12 cellular contexts compared by ENCODE assay signal in genomic region chr3:10017636-10018292, GRCh38. TPM values are rescaled to one million over a fixed set of nuclear protein-coding genes. Genes with fewer than 3 reads are reported as not detected.
DNase-seq lines count a peak whose midpoint lies in the region; ATAC-seq lines count a peak whose summit lies in the region.
"Had no signal": no experiment of that assay in that cellular context is flagged by ENCODE, and none has a peak within 500 bp of the region (broad histone marks: within the 10 kb centered on the region; RNA-seq: fewer than 3 reads in every experiment).

No MANE protein-coding gene starts in this region.

- H3K4me1 Mint-ChIP-seq in activated T-cell treated with anti-CD3 and anti-CD28 coated beads, Interleukin-2, amount 50 U/mL, for 24 hours (ENCODE audit: low read depth) = peaks cover 19% of the 10 kb centered on the region
- peaks cover 9 to 10% of the 10 kb centered on the region in 2 donors for H3K4me1 Mint-ChIP-seq in stimulated activated naive B cell treated with anti-CD40 and anti-IgM and Interleukin-4, amounts not matched to agents 10 μg/mL and 1 μg/mL and 100 μg/mL, for 72 hours
- H3K4me1 Mint-ChIP-seq: B cell had no signal

- H3K4me3 ChIP-seq in SJSA1 = no peak overlapping the region

- peak; percentile 20 to 23 for ATAC-seq in stimulated activated naive B cell treated with anti-CD40 and anti-IgM and Interleukin-4, amounts not matched to agents 10 μg/mL and 1 μg/mL and 100 μg/mL, for 72 hours (replicated peaks)
- ATAC-seq in HG03469 (IDR thresholded peaks at IDR 0.05; ENCODE audit: unreplicated experiment) = no peak
- ATAC-seq: esophagus mucosa had no signal

- no peaks in the 10 kb centered on the region for H3K9me3 Mint-ChIP-seq in activated T-cell treated with anti-CD3 and anti-CD28 coated beads, Interleukin-2, amount 50 U/mL, for 24 hours
- H3K9me3 Mint-ChIP-seq in stimulated activated naive B cell treated with anti-CD40 and anti-IgM and Interleukin-4, amounts not matched to agents 10 μg/mL and 1 μg/mL and 100 μg/mL, for 72 hours = no peaks in the 10 kb centered on the region
- H3K9me3 Mint-ChIP-seq: activated T-helper 2 cell treated with anti-CD3 and anti-CD28 coated beads, Interferon-gamma antibody, Interleukin-2, Interleukin-4, amounts not matched to agents 10 μg/mL and 5 μg/mL and 100 μg/mL, durations not matched to agents 14 hours and 24 hours and 36 hours had no signal

- H3K4me1 ChIP-seq in SJSA1 (replicated peaks) = peaks cover 32% of the 10 kb centered on the region

- peaks cover 24% of the 10 kb centered on the region for H3K36me3 ChIP-seq in SJSA1

- DNase-seq in activated T-cell treated with anti-CD3 and anti-CD28 coated beads, Interleukin-2, amount 50 U/mL, for 24 hours = peak; percentile 58
- DNase-seq in activated T-cell treated with anti-CD3 and anti-CD28 coated beads for 4 hours = no peak
- peak; percentile 50 to 81 for DNase-seq in SJSA1 (ENCODE audit: low read depth in 1 of 2, low spot score in 2 of 2)
- DNase-seq in fibroblast of gingiva (ENCODE audit: low read depth) = peak; percentile 50
- DNase-seq in stimulated activated naive B cell treated with anti-CD40 and anti-IgM and Interleukin-4, amounts not matched to agents 10 μg/mL and 1 μg/mL and 100 μg/mL, for 72 hours = no peak
- no peak for DNase-seq in COR-L47 (lab: John Stamatoyannopoulos, UW)
- no peak for DNase-seq in NCI-H1105 (lab: John Stamatoyannopoulos, UW)
- DNase-seq: Karpas-422 had no signal

- H3K27me3 ChIP-seq in SJSA1 (replicated peaks) = no peaks in the 10 kb centered on the region

- H3K27me3 Mint-ChIP-seq in activated T-cell treated with anti-CD3 and anti-CD28 coated beads, Interleukin-2, amount 50 U/mL, for 24 hours = no peaks in the 10 kb centered on the region
- no peaks in the 10 kb centered on the region for H3K27me3 Mint-ChIP-seq in stimulated activated naive B cell treated with anti-CD40 and anti-IgM and Interleukin-4, amounts not matched to agents 10 μg/mL and 1 μg/mL and 100 μg/mL, for 72 hours
- H3K27me3 Mint-ChIP-seq: B cell had no signal

- peak overlapping the region; percentile 59 for H3K27ac Mint-ChIP-seq in activated T-cell treated with anti-CD3 and anti-CD28 coated beads, Interleukin-2, amount 50 U/mL, for 24 hours
- no peak overlapping the region for H3K27ac Mint-ChIP-seq in stimulated activated naive B cell treated with anti-CD40 and anti-IgM and Interleukin-4, amounts not matched to agents 10 μg/mL and 1 μg/mL and 100 μg/mL, for 72 hours
- H3K27ac Mint-ChIP-seq: activated T-helper 2 cell treated with anti-CD3 and anti-CD28 coated beads, Interferon-gamma antibody, Interleukin-2, Interleukin-4, amounts not matched to agents 10 μg/mL and 5 μg/mL and 100 μg/mL, durations not matched to agents 14 hours and 24 hours and 36 hours; B cell had no signal

- H3K36me3 Mint-ChIP-seq in activated T-cell treated with anti-CD3 and anti-CD28 coated beads, Interleukin-2, amount 50 U/mL, for 24 hours (ENCODE audit: low read depth) = peaks cover 55% of the 10 kb centered on the region
- peaks cover 29 to 30% of the 10 kb centered on the region in 2 donors for H3K36me3 Mint-ChIP-seq in stimulated activated naive B cell treated with anti-CD40 and anti-IgM and Interleukin-4, amounts not matched to agents 10 μg/mL and 1 μg/mL and 100 μg/mL, for 72 hours

- no peak overlapping the region; the same call in 1 of the 2 replicates for H3K27ac ChIP-seq in SJSA1

- no peak overlapping the region for H3K4me3 Mint-ChIP-seq in activated T-cell treated with anti-CD3 and anti-CD28 coated beads, Interleukin-2, amount 50 U/mL, for 24 hours
- H3K4me3 Mint-ChIP-seq in stimulated activated naive B cell treated with anti-CD40 and anti-IgM and Interleukin-4, amounts not matched to agents 10 μg/mL and 1 μg/mL and 100 μg/mL, for 72 hours = no peak overlapping the region
- H3K4me3 Mint-ChIP-seq: B cell had no signal

- H3K9me3 ChIP-seq in SJSA1 (replicated peaks) = no peaks in the 10 kb centered on the region

RNA-seq across cellular contexts. Expression of gene FANCD2, which starts 8.5 kb away (rescaled TPM):
- total RNA-seq in SJSA1 (2014; rRNA removed; shearing (Covaris generic)) = 30.0 and 36.7 TPM in 2 replicates

RNA-seq across cellular contexts. Expression of gene EMC3, which starts 31.1 kb away (rescaled TPM):
- 34.6 and 86.3 TPM in 2 replicates for total RNA-seq in SJSA1 (2014; rRNA removed; shearing (Covaris generic))

Comparison
In these comparisons a context has a peak if more than half of its experiments do, and no peak if none do; other contexts are left out.
1. DNase-seq: peak in activated T-cell treated with anti-CD3 and anti-CD28 coated beads, Interleukin-2, amount 50 U/mL, for 24 hours (single experiment), SJSA1 (2 of 2) and fibroblast of gingiva (single experiment); none in activated T-cell treated with anti-CD3 and anti-CD28 coated beads for 4 hours (single experiment), stimulated activated naive B cell treated with anti-CD40 and anti-IgM and Interleukin-4, amounts not matched to agents 10 μg/mL and 1 μg/mL and 100 μg/mL, for 72 hours (single experiment), COR-L47 (single experiment) and NCI-H1105 (single experiment).